ENCODE assay signal across 8 cellular contexts in genomic region chr1:87334351-87335174, GRCh38. TPM values are rescaled to one million over a fixed set of nuclear protein-coding genes. Genes with fewer than 3 reads are reported as not detected.
DNase-seq lines count a peak whose midpoint lies in the region; ATAC-seq and TF ChIP-seq lines count a peak whose summit lies in the region.

No MANE protein-coding gene starts in this region.

- H3K9me2 ChIP-seq in DOHH2 (replicated peaks; ENCODE audit: control insufficient read depth, low read length): no peaks in the 10 kb centered on the region
- no peaks in the 10 kb centered on the region for H3K9me2 ChIP-seq in PC-3 (replicated peaks; ENCODE audit: low read length)

- peaks cover 11% of the 10 kb centered on the region for H3K27me3 ChIP-seq in DOHH2 (ENCODE audit: control insufficient read depth, low read length)
- H3K27me3 ChIP-seq in PC-3 (ENCODE audit: low read length): no peaks in the 10 kb centered on the region
- no peaks in the 10 kb centered on the region for H3K27me3 ChIP-seq in liver (ENCODE audit: control insufficient read depth in 4 of 4, insufficient read depth in 4 of 4, low read length in 3 of 4)

- H3K27ac ChIP-seq in DOHH2 (ENCODE audit: low read depth, low read length) (peak overlapping the region; percentile 30), PC-3 (ENCODE audit: low read length) (peak overlapping the region; percentile 38), liver (ENCODE audit: low read depth in 1 of 2, low read length in 2 of 2) (peak overlapping the region; percentile 74 to 75), substantia nigra (ENCODE audit: low read depth, low read length, poor library complexity, severe bottlenecking) (peak overlapping the region; percentile 49)

- H3K4me1 ChIP-seq in DOHH2 (ENCODE audit: control insufficient read depth, low read length) (peaks cover 50% of the 10 kb centered on the region), PC-3 (ENCODE audit: insufficient read depth, low read length) (peaks cover 32% of the 10 kb centered on the region), liver (ENCODE audit: control insufficient read depth in 4 of 4, insufficient read depth in 4 of 4, low read length in 3 of 4) (peaks cover 3 to 60% (median 38%) of the 10 kb centered on the region in 4 donors)

- H3K79me2 ChIP-seq in DOHH2 (ENCODE audit: control insufficient read depth, low read length) (peaks cover 46% of the 10 kb centered on the region), PC-3 (ENCODE audit: low read length) (peaks cover 79% of the 10 kb centered on the region)

- CTCF ChIA-PET in PC-3 (lab: Charles Lee): interaction anchor here (0.6 kb wide), 1 partner anchor 345 kb away, joined by 3 read pairs; no protein-coding TSS in a partner anchor

- ATAC-seq in PC-3: peak; percentile 3
- no peak for ATAC-seq in HG03108 (IDR thresholded peaks at IDR 0.05; ENCODE audit: unreplicated experiment)

- DNase-seq in HCEC 1CT (peak; percentile 27), PC-3 (peak; percentile 17), cerebellum (ENCODE audit: low spot score) (peak; percentile 49), substantia nigra (lab: John Stamatoyannopoulos, UW) (peak in 19 of 49 donors; percentile 6 to 66 (median 26)), HuH-7.5 (ENCODE audit: low spot score) (no peak)

- H3F3A ChIP-seq in DOHH2 (ENCODE audit: control insufficient read depth, insufficient read depth): peaks cover 27% of the 10 kb centered on the region
- no peaks in the 10 kb centered on the region for H3F3A ChIP-seq in PC-3 (ENCODE audit: low read length, unreplicated experiment)

- TSS peak; percentile 71 for BruUV-seq in PC-3 (replicated peaks; lab: Mats Ljungman, UMichigan)

- POLR2A ChIA-PET in PC-3 (lab: Charles Lee; ENCODE audit: unreplicated experiment): no interaction called here

- TF ChIP-seq CTCF in DOHH2 (IDR thresholded peaks at IDR 0.05; ENCODE audit: low read depth, low read length, poor library complexity, severe bottlenecking) (peak; percentile 25), PC-3 (conservative IDR thresholded peaks at IDR 0.05; ENCODE audit: low read depth, low read length) (no peak), liver (IDR thresholded peaks at IDR 0.05; ENCODE audit: low read depth, low read length, missing input control) (no peak)

- peak overlapping the region; percentile 83 for H3K9ac ChIP-seq in PC-3 (ENCODE audit: low read length)
- peak overlapping the region in 1 of 2 donors; percentile 37 for H3K9ac ChIP-seq in liver (ENCODE audit: low read depth in 1 of 2, low read length in 2 of 2)

- intact Hi-C loops in PC-3 (cut with micrococcal nuclease): loop anchor here (5.0 to 10.0 kb wide), 2 partner anchors 140 to 383 kb away; no protein-coding TSS in a partner anchor

- peak overlapping the region; percentile 89 for H3K4me2 ChIP-seq in DOHH2 (ENCODE audit: low read length)
- H3K4me2 ChIP-seq in PC-3 (ENCODE audit: low read length): peak overlapping the region; percentile 99

- H3K9me3 ChIP-seq in DOHH2 (ENCODE audit: control insufficient read depth, insufficient read depth, low read length) (no peaks in the 10 kb centered on the region), PC-3 (ENCODE audit: low read length) (no peaks in the 10 kb centered on the region), liver (ENCODE audit: control insufficient read depth in 4 of 4, low read length in 3 of 4) (no peaks in the 10 kb centered on the region)

- peak overlapping the region; percentile 76 for H2AFZ ChIP-seq in PC-3 (ENCODE audit: low read length)

- H4K20me1 ChIP-seq in DOHH2 (ENCODE audit: control insufficient read depth, insufficient read depth, low read depth, low read length): peaks cover 18% of the 10 kb centered on the region
- no peaks in the 10 kb centered on the region for H4K20me1 ChIP-seq in PC-3 (ENCODE audit: low read length)

- TF ChIP-seq RAD21 in liver (IDR thresholded peaks at IDR 0.05): no peak

- H3K36me3 ChIP-seq in DOHH2 (ENCODE audit: control insufficient read depth, low read length): peaks cover 45% of the 10 kb centered on the region
- peaks cover 7% of the 10 kb centered on the region; the same call in 1 of the 2 replicates for H3K36me3 ChIP-seq in PC-3 (ENCODE audit: low read depth, low read length)
- peaks cover 0 to 4% (median 2%) of the 10 kb centered on the region in 4 donors for H3K36me3 ChIP-seq in liver (ENCODE audit: control insufficient read depth in 4 of 4, insufficient read depth in 3 of 4, low read depth in 1 of 4, low read length in 3 of 4)

- peak overlapping the region; percentile 74 for H3K4me3 ChIP-seq in DOHH2 (ENCODE audit: low read length)
- H3K4me3 ChIP-seq in PC-3 (ENCODE audit: low read length): peak overlapping the region; percentile 73
- peak overlapping the region; percentile 38 to 79 (median 56) for H3K4me3 ChIP-seq in liver (ENCODE audit: low read depth in 1 of 3, low read length in 3 of 3)

- 42% methylated on average over 28 of the region's 28 CpGs for WGBS in liver

TF ChIP-seq in liver, 16 proteins besides CTCF, POLR2A, EP300 and RAD21:
- TF ChIP-seq NR2F2 (IDR thresholded peaks at IDR 0.05) (no peak), GABPA (IDR thresholded peaks at IDR 0.05 in 1 of 2, conservative IDR thresholded peaks at IDR 0.05 in 1 of 2) (no peak), YY1 (IDR thresholded peaks at IDR 0.05) (no peak), FOXA1 (IDR thresholded peaks at IDR 0.05) (no peak), ATF3 (IDR thresholded peaks at IDR 0.05) (no peak), EGR1 (IDR thresholded peaks at IDR 0.05; ENCODE audit: low read depth in 2 of 2) (no peak), ZBTB33 (IDR thresholded peaks at IDR 0.05) (no peak), MAX (IDR thresholded peaks at IDR 0.05) (no peak), REST (IDR thresholded peaks at IDR 0.05) (no peak), HNF4A (conservative IDR thresholded peaks at IDR 0.05) (no peak)

RNA-seq across cellular contexts. Expression of gene LMO4, which starts 5.9 kb away (rescaled TPM):
- total RNA-seq in PC-3 (2014; rRNA removed): 35.7 and 41.5 TPM in 2 replicates
- 47.1 TPM for total RNA-seq in cerebellum
- 10 to 100 TPM; 17.5 to 23.2 TPM for total RNA-seq in liver
- 10 to 100 TPM; 16.8 to 18.1 TPM for polyA plus RNA-seq in liver
